Comparison of ENCODE assay signal across 1 cellular context in genomic region chr19:32718286-32718685, GRCh38.
TF ChIP-seq lines count a peak whose summit lies in the region.

No MANE protein-coding gene starts in this region.

TF ChIP-seq in H1, 55 proteins besides CTCF, POLR2A, EP300 and RAD21:
- TF ChIP-seq BRCA1 (IDR thresholded peaks at IDR 0.05; ENCODE audit: low read depth, low read length), result no peak
- TF ChIP-seq, protein P1, sequence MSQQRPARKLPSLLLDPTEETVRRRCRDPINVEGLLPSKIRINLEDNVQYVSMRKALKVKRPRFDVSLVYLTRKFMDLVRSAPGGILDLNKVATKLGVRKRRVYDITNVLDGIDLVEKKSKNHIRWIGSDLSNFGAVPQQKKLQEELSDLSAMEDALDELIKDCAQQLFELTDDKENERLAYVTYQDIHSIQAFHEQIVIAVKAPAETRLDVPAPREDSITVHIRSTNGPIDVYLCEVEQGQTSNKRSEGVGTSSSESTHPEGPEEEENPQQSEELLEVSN (IDR thresholded peaks at IDR 0.05), result no peak
TF ChIP-seq in H1: peak in this region for 0.
